8 cellular contexts compared by ENCODE assay signal in genomic region chr1:32886012-32886827, GRCh38. TPM values are rescaled to one million over a fixed set of nuclear protein-coding genes. Genes with fewer than 3 reads are reported as not detected.
DNase-seq lines count a peak whose midpoint lies in the region; ATAC-seq and TF ChIP-seq lines count a peak whose summit lies in the region.

HPCA (plus strand) TSS chr1:32886491; CDS start chr1:32888899, 2,408 bp downstream.

- ATAC-seq in Right ventricle myocardium inferior, result peak; percentile 61
- no peak for ATAC-seq in HG02970 (IDR thresholded peaks at IDR 0.05; ENCODE audit: low FRiP score, unreplicated experiment)

- no peak within 1 kb of the TSS for H2AFZ ChIP-seq in OCI-LY7 (ENCODE audit: low read length)

- H3K36me3 ChIP-seq in OCI-LY7 (ENCODE audit: insufficient read depth, low read length), result no peaks in the 10 kb centered on the region

- no TSS peak for BruUV-seq in OCI-LY7 (replicated peaks; lab: Mats Ljungman, UMichigan)
- BruUV-seq in MCF 10A (replicated peaks; lab: Mats Ljungman, UMichigan), result no TSS peak

- TF ChIP-seq CTCF in OCI-LY7 (conservative IDR thresholded peaks at IDR 0.05; ENCODE audit: low read length) (peak; percentile 44; the same call in 1 of the 2 replicates), MCF 10A (IDR thresholded peaks at IDR 0.05; ENCODE audit: unreplicated experiment) (peak; percentile 41)

- no peak within 1 kb of the TSS for H3K4me3 ChIP-seq in OCI-LY7 (ENCODE audit: low read depth, low read length, poor library complexity, severe bottlenecking)

- no peaks in the 10 kb centered on the region for H3K9me2 ChIP-seq in OCI-LY7 (ENCODE audit: insufficient read depth, low read length)

- intact Hi-C loops in Right ventricle myocardium inferior (cut with DNase I), result no loop called here
- intact Hi-C loops in cardiac septum (cut with DNase I), result no loop called here
- intact Hi-C loops in OCI-LY7 (cut with micrococcal nuclease; ENCODE audit: unreplicated experiment), result no loop called here
- intact Hi-C loops in MCF 10A (cut with micrococcal nuclease), result no loop called here

- H3K27ac ChIP-seq in OCI-LY7 (ENCODE audit: low read depth, low read length, poor library complexity, severe bottlenecking) (no peak within 1 kb of the TSS), temporal lobe (ENCODE audit: low read depth, low read length) (no peak within 1 kb of the TSS)

- no peak within 1 kb of the TSS for H3K27ac Mint-ChIP-seq in MCF 10A (ENCODE audit: low read depth, unreplicated experiment)

- peaks cover 60% of the 10 kb centered on the region for H3K27me3 Mint-ChIP-seq in MCF 10A (ENCODE audit: insufficient read depth, unreplicated experiment)

- CTCF ChIA-PET in OCI-LY7 (lab: Charles Lee; ENCODE audit: unreplicated experiment) (no interaction called here), MCF 10A (lab: Yijun Ruan, JAX) (interaction anchor here (0.6 to 1.7 kb wide), 5 partner anchors 10 to 60 kb away, joined by 3 to 7 read pairs (median 4); no protein-coding TSS in a partner anchor)

- DNase-seq in Right ventricle myocardium inferior (ENCODE audit: missing footprints) (no peak), cardiac septum (ENCODE audit: low spot score) (no peak), OCI-LY7 (ENCODE audit: low spot score) (no peak), MCF 10A (ENCODE audit: unreplicated experiment) (peak; percentile 18), kidney glomerular epithelial cell (lab: John Stamatoyannopoulos, UW) (peak; percentile 34), NCI-H2029 (lab: John Stamatoyannopoulos, UW) (no peak)

- POLR2A ChIA-PET in OCI-LY7 (lab: Charles Lee) (interaction anchor here (0.5 kb wide), 1 partner anchor 113 kb away, joined by 3 read pairs; no protein-coding TSS in a partner anchor), MCF 10A (lab: Yijun Ruan, JAX) (no interaction called here)

- no peak within 1 kb of the TSS for H3K4me3 Mint-ChIP-seq in MCF 10A (ENCODE audit: unreplicated experiment)

- H3K9me3 Mint-ChIP-seq in MCF 10A (ENCODE audit: unreplicated experiment), result no peaks in the 10 kb centered on the region

- H3K36me3 Mint-ChIP-seq in MCF 10A (ENCODE audit: insufficient read depth, unreplicated experiment), result no peaks in the 10 kb centered on the region

- no peaks in the 10 kb centered on the region for H3K79me2 ChIP-seq in OCI-LY7 (ENCODE audit: insufficient read depth, low read depth, low read length)

- no peaks in the 10 kb centered on the region for H3K9me3 ChIP-seq in OCI-LY7 (ENCODE audit: low read length)

- H4K20me1 ChIP-seq in OCI-LY7 (ENCODE audit: insufficient read depth, low read length), result no peaks in the 10 kb centered on the region

- H3K4me2 ChIP-seq in OCI-LY7 (ENCODE audit: low read length), result no peak within 1 kb of the TSS

- no peaks in the 10 kb centered on the region for H3K4me1 Mint-ChIP-seq in MCF 10A (ENCODE audit: insufficient read depth, unreplicated experiment)

- H3K4me1 ChIP-seq in OCI-LY7 (ENCODE audit: insufficient read depth, low read length, poor library complexity, severe bottlenecking), result no peaks in the 10 kb centered on the region

RNA-seq across cellular contexts. Expression of gene HPCA, which starts in this region (rescaled TPM):
- total RNA-seq in Right ventricle myocardium inferior (not detected), cardiac septum (not detected), OCI-LY7 (2022) (0.36 and 1.2 TPM in 2 replicates), MCF 10A (2022) (not detected in 2 replicates), temporal lobe (42.0 TPM)
- total RNA-seq in OCI-LY7 (2014; rRNA removed; shearing (Covaris generic)), result 3.3 and 4.2 TPM in 2 replicates

Comparison
In these comparisons a context has a peak if more than half of its experiments do, and no peak if none do; other contexts are left out.
1. Peak in ATAC-seq in Right ventricle myocardium inferior; RNA of the gene not detected or under 1 TPM.
2. Peak in DNase-seq in MCF 10A; RNA of the gene not detected or under 1 TPM.